8 cellular contexts compared by ENCODE assay signal in genomic region chr6:142692942-142693341, GRCh38.
DNase-seq lines count a peak whose midpoint lies in the region; ATAC-seq and TF ChIP-seq lines count a peak whose summit lies in the region.

No MANE protein-coding gene starts in this region.

- peak; percentile 78 for ATAC-seq in HG03175 (IDR thresholded peaks at IDR 0.05; ENCODE audit: unreplicated experiment)
- ATAC-seq in mucosa of descending colon = peak; percentile 68

- no peak overlapping the region for H3K4me3 Mint-ChIP-seq in endothelial cell (ENCODE audit: unreplicated experiment)

- H3K36me3 ChIP-seq in mucosa of descending colon (ENCODE audit: low read depth) = no peaks in the 10 kb centered on the region

- H3K4me1 ChIP-seq in mucosa of descending colon (ENCODE audit: low read depth) = no peaks in the 10 kb centered on the region

- H3K9me3 Mint-ChIP-seq in endothelial cell (ENCODE audit: unreplicated experiment) = no peaks in the 10 kb centered on the region

- intact Hi-C loops in mucosa of descending colon (cut with DNase I, micrococcal nuclease) = loop anchor here (5.0 to 10.0 kb wide), 3 partner anchors 332 to 734 kb away; no protein-coding TSS in a partner anchor

- peak overlapping the region; percentile 33 for H3K27ac Mint-ChIP-seq in endothelial cell (ENCODE audit: unreplicated experiment)

- peaks cover 28% of the 10 kb centered on the region for H3K4me1 Mint-ChIP-seq in endothelial cell (ENCODE audit: unreplicated experiment)

- H3K36me3 Mint-ChIP-seq in endothelial cell (ENCODE audit: low read depth, unreplicated experiment) = no peaks in the 10 kb centered on the region

- H3K9me3 ChIP-seq in mucosa of descending colon = no peaks in the 10 kb centered on the region

- TF ChIP-seq CTCF in GM12873 (IDR thresholded peaks at IDR 0.05; ENCODE audit: insufficient read depth, low read depth, low read length, missing control alignments) = peak; percentile 86
- TF ChIP-seq CTCF in endothelial cell (IDR thresholded peaks at IDR 0.05; ENCODE audit: unreplicated experiment) = peak; percentile 97
- peak; percentile 76 for TF ChIP-seq CTCF in mucosa of descending colon (IDR thresholded peaks at IDR 0.05)

- no peak overlapping the region for H3K4me3 ChIP-seq in mucosa of descending colon

- peak; percentile 69 for DNase-seq in A172 (ENCODE audit: low spot score)
- peak; percentile 64 for DNase-seq in NCI-H69 (lab: John Stamatoyannopoulos, UW)
- DNase-seq in activated CD8-positive, alpha-beta memory T cell treated with anti-CD3 and anti-CD28 coated beads for 48 hours (ENCODE audit: low read depth in 2 of 3, low spot score in 2 of 3) = peak; percentile 10 to 42 (median 30)
- peak; percentile 81 for DNase-seq in endothelial cell (ENCODE audit: low spot score)
- peak in 2 of 3 donors; percentile 47 to 71 for DNase-seq in mucosa of descending colon
- DNase-seq in stimulated activated CD8-positive, alpha-beta memory T cell treated with anti-CD3 and anti-CD28 coated beads, Interleukin-4, amount 100 ng/mL, for 4 hours (ENCODE audit: low read depth in 2 of 2, low spot score in 1 of 2) = peak; percentile 15 to 51

- H3K27me3 Mint-ChIP-seq in endothelial cell (ENCODE audit: unreplicated experiment) = peaks cover 5% of the 10 kb centered on the region

Comparison
In these comparisons a context has a peak if more than half of its experiments do, and no peak if none do; other contexts are left out.
1. DNase-seq: peak in every context shown above with its lines; median percentile 81 in endothelial cell; 69 in A172; 64 in NCI-H69; 59 in mucosa of descending colon; 33 in stimulated activated CD8-positive, alpha-beta memory T cell treated with anti-CD3 and anti-CD28 coated beads, Interleukin-4, amount 100 ng/mL, for 4 hours; 30 in activated CD8-positive, alpha-beta memory T cell treated with anti-CD3 and anti-CD28 coated beads for 48 hours.